Comparison of ENCODE assay signal across 1 cellular context in the genomic region with DNA sequence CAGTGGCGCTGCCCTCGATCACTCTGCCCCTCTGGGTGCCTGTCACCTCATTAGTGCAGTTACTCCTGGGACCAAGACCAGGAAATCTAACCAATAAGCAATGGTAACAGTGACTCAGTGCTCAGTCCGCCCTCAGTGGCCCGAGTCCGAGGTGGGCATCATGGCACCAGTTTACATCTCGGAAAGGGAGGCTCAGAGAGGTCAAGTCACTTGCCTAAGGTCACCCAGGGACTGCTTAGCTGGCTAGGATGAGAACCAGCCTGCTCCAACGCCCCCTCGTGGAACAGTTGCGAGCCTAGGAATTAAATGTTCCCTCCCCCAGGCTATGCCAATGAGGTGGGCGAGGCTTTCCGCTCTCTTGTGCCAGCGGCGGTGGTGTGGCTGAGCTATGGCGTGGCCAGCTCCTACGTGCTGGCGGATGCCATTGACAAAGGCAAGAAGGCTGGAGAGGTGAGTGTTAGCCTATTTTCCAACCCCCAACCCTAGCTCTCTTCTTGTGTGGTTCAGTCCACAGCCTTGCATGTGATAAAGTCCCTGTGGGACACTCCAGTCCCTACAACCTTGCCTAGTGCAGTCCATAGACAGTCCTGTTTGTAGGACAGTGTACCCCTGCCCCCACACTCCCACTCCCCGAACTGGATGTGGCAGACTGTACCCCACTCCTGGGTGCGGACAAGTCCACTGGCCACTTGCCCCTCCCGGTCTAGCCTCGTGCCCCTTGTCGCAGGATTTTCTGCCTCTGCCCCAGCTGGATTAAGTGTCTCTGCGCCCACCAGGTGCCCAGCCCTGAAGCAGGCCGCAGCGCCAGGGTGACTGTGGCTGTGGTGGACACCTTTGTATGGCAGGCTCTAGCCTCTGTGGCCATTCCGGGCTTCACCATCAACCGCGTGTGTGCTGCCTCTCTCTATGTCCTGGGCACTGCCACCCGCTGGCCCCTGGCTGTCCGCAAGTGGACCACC.
TF ChIP-seq lines count a peak whose summit lies in the region.

No MANE protein-coding gene starts in this region.

TF ChIP-seq in GM12878, 131 proteins besides CTCF, POLR2A, EP300 and RAD21 (continues in another document):
- TF ChIP-seq SPI1 (IDR thresholded peaks at IDR 0.05; ENCODE audit: borderline replicate concordance, insufficient read depth, low read depth, low read length) (no peak), EGR1 (IDR thresholded peaks at IDR 0.05; ENCODE audit: borderline replicate concordance in 1 of 2, low read depth in 2 of 2, low read length in 2 of 2) (0 out of 3 replicates have a peak, but pooled peaks of 1 of the 2 experiments have one; percentile 4), PML (IDR thresholded peaks at IDR 0.05; ENCODE audit: low read length) (no peak), ESRRA (IDR thresholded peaks at IDR 0.05; ENCODE audit: low read length) (peak; percentile 88; the same call in 1 of the 2 replicates), SMARCA5 (IDR thresholded peaks at IDR 0.05) (peak; percentile 100), TAF1 (IDR thresholded peaks at IDR 0.05; ENCODE audit: borderline replicate concordance, low read depth, low read length) (no peak), MTA2 (IDR thresholded peaks at IDR 0.05; ENCODE audit: low read depth) (0 out of 2 replicates have a peak, but pooled peaks have one; percentile 39), NFIC (IDR thresholded peaks at IDR 0.05; ENCODE audit: low read depth, low read length) (no peak), IKZF2 (IDR thresholded peaks at IDR 0.05) (0 out of 4 replicates have a peak, but pooled peaks of 1 of the 2 experiments have one; percentile 11), NR2F1 (conservative IDR thresholded peaks at IDR 0.05) (peak; percentile 63), ASH2L (IDR thresholded peaks at IDR 0.05; ENCODE audit: borderline replicate concordance, low read depth) (no peak), ATF3 (IDR thresholded peaks at IDR 0.05; ENCODE audit: borderline replicate concordance, extremely low read depth, low read depth, low read length) (no peak), CBX3 (IDR thresholded peaks at IDR 0.05; ENCODE audit: borderline replicate concordance, low read depth) (no peak), ETV6 (conservative IDR thresholded peaks at IDR 0.05 in 1 of 2, IDR thresholded peaks at IDR 0.05 in 1 of 2; ENCODE audit: borderline replicate concordance in 1 of 2, low read depth in 1 of 2) (peak in 1 of 2 experiments; percentile 22; a peak in 1 of 4 replicates), NFXL1 (IDR thresholded peaks at IDR 0.05; ENCODE audit: borderline replicate concordance) (peak; percentile 97), SUZ12 (IDR thresholded peaks at IDR 0.05; ENCODE audit: unreplicated experiment) (no peak), POU2F2 (IDR thresholded peaks at IDR 0.05; ENCODE audit: borderline replicate concordance, low read depth, low read length) (peak; percentile 65; the same call in 1 of the 3 replicates), IRF4 (IDR thresholded peaks at IDR 0.05; ENCODE audit: low read depth, low read length) (no peak), PAX8 (IDR thresholded peaks at IDR 0.05) (no peak), SREBF2 (IDR thresholded peaks at IDR 0.05; ENCODE audit: low read length) (no peak), RELA (IDR thresholded peaks at IDR 0.05; ENCODE audit: borderline replicate concordance, partially characterized antibody) (no peak), BHLHE40 (IDR thresholded peaks at IDR 0.05; ENCODE audit: borderline replicate concordance in 1 of 2, low read depth in 2 of 2, low read length in 1 of 2) (peak; percentile 34 to 55; a peak in 3 of 4 replicates), HSF1 (IDR thresholded peaks at IDR 0.05; ENCODE audit: low read depth, low read length) (no peak), RB1 (IDR thresholded peaks at IDR 0.05; ENCODE audit: borderline replicate concordance) (0 out of 2 replicates have a peak, but pooled peaks have one; percentile 32), TBL1XR1 (IDR thresholded peaks at IDR 0.05; ENCODE audit: low read depth, low read length) (no peak), ZNF24 (IDR thresholded peaks at IDR 0.05) (peak; percentile 25; the same call in 1 of the 2 replicates), ZBTB4 (CRISPR knock-in tag; IDR thresholded peaks at IDR 0.05) (no peak), E2F4 (IDR thresholded peaks at IDR 0.05; ENCODE audit: low read depth, low read length) (no peak), CHD2 (IDR thresholded peaks at IDR 0.05; ENCODE audit: borderline replicate concordance, low read depth, low read length) (no peak), IKZF1 (conservative IDR thresholded peaks at IDR 0.05) (no peak; the same call in 1 of the 2 replicates), GATAD2B (conservative IDR thresholded peaks at IDR 0.05; ENCODE audit: low read depth) (0 out of 2 replicates have a peak, but pooled peaks have one; percentile 15), TCF12 (IDR thresholded peaks at IDR 0.05; ENCODE audit: low read depth, low read length) (peak; percentile 58; the same call in 1 of the 2 replicates), SRF (IDR thresholded peaks at IDR 0.05; ENCODE audit: low read depth in 2 of 2, low read length in 2 of 2) (no peak), MAX (IDR thresholded peaks at IDR 0.05; ENCODE audit: low read depth, low read length) (peak; percentile 47; the same call in 1 of the 2 replicates), RELB (IDR thresholded peaks at IDR 0.05; ENCODE audit: low read depth) (no peak)
- TF ChIP-seq, protein P1, sequence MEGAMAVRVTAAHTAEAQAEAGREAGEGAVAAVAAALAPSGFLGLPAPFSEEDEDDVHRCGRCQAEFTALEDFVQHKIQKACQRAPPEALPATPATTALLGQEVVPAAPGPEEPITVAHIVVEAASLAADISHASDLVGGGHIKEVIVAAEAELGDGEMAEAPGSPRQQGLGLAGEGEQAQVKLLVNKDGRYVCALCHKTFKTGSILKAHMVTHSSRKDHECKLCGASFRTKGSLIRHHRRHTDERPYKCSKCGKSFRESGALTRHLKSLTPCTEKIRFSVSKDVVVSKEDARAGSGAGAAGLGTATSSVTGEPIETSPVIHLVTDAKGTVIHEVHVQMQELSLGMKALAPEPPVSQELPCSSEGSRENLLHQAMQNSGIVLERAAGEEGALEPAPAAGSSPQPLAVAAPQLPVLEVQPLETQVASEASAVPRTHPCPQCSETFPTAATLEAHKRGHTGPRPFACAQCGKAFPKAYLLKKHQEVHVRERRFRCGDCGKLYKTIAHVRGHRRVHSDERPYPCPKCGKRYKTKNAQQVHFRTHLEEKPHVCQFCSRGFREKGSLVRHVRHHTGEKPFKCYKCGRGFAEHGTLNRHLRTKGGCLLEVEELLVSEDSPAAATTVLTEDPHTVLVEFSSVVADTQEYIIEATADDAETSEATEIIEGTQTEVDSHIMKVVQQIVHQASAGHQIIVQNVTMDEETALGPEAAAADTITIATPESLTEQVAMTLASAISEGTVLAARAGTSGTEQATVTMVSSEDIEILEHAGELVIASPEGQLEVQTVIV (IDR thresholded peaks at IDR 0.05; ENCODE audit: borderline replicate concordance, partially characterized antibody), result no peak
- TF ChIP-seq, protein P2, sequence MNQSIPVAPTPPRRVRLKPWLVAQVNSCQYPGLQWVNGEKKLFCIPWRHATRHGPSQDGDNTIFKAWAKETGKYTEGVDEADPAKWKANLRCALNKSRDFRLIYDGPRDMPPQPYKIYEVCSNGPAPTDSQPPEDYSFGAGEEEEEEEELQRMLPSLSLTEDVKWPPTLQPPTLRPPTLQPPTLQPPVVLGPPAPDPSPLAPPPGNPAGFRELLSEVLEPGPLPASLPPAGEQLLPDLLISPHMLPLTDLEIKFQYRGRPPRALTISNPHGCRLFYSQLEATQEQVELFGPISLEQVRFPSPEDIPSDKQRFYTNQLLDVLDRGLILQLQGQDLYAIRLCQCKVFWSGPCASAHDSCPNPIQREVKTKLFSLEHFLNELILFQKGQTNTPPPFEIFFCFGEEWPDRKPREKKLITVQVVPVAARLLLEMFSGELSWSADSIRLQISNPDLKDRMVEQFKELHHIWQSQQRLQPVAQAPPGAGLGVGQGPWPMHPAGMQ (IDR thresholded peaks at IDR 0.05; ENCODE audit: borderline replicate concordance), result no peak
- TF ChIP-seq, protein P3, sequence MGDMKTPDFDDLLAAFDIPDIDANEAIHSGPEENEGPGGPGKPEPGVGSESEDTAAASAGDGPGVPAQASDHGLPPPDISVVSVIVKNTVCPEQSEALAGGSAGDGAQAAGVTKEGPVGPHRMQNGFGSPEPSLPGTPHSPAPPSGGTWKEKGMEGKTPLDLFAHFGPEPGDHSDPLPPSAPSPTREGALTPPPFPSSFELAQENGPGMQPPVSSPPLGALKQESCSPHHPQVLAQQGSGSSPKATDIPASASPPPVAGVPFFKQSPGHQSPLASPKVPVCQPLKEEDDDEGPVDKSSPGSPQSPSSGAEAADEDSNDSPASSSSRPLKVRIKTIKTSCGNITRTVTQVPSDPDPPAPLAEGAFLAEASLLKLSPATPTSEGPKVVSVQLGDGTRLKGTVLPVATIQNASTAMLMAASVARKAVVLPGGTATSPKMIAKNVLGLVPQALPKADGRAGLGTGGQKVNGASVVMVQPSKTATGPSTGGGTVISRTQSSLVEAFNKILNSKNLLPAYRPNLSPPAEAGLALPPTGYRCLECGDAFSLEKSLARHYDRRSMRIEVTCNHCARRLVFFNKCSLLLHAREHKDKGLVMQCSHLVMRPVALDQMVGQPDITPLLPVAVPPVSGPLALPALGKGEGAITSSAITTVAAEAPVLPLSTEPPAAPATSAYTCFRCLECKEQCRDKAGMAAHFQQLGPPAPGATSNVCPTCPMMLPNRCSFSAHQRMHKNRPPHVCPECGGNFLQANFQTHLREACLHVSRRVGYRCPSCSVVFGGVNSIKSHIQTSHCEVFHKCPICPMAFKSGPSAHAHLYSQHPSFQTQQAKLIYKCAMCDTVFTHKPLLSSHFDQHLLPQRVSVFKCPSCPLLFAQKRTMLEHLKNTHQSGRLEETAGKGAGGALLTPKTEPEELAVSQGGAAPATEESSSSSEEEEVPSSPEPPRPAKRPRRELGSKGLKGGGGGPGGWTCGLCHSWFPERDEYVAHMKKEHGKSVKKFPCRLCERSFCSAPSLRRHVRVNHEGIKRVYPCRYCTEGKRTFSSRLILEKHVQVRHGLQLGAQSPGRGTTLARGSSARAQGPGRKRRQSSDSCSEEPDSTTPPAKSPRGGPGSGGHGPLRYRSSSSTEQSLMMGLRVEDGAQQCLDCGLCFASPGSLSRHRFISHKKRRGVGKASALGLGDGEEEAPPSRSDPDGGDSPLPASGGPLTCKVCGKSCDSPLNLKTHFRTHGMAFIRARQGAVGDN (IDR thresholded peaks at IDR 0.05), result peak; percentile 39; the same call in 1 of the 2 replicates
